20 cellular contexts compared by ENCODE assay signal in genomic region chr7:92368741-92369140, GRCh38.
"Had no signal": no experiment of that assay in that cellular context is flagged by ENCODE, and none has a peak within 500 bp of the region (broad histone marks: within the 10 kb centered on the region; RNA-seq: fewer than 3 reads in every experiment).

No MANE protein-coding gene starts in this region.

- H3K27ac ChIP-seq: brain microvascular endothelial cell, VCaP had no signal

- DNase-seq: activated CD4-positive, alpha-beta memory T cell treated with anti-CD3 and anti-CD28 coated beads, Interleukin-2, amount 10 ng/mL, durations not matched to agents 7 days and 5 days; activated CD4-positive, alpha-beta T cell treated with anti-CD3 and anti-CD28 coated beads for 36 hours; activated CD4-positive, alpha-beta T cell treated with anti-CD3 and anti-CD28 coated beads, Interleukin-2, amount 50 U/mL, for 1 hour; activated gamma-delta T cell; activated naive CD4-positive, alpha-beta T cell treated with anti-CD3 and anti-CD28 coated beads for 36 hours; activated T-cell treated with anti-CD3 and anti-CD28 coated beads for 4 hours; activated T-cell treated with anti-CD3 and anti-CD28 coated beads, Interleukin-2, amount 50 U/mL, for 48 hours; brain microvascular endothelial cell; KG1; NCI-H1048; NCI-H146; NCI-H187 treated with DMSO at 0.1 percent for 48 hours; NCI-H2171; NCI-H2227 treated with DMSO at 0.1 percent for 48 hours; NCI-H526 treated with DMSO at 0.1 percent for 48 hours; SIG-M5; SK-N-SH; T-helper 1 cell had no signal

- ATAC-seq: activated CD4-positive, alpha-beta T cell treated with anti-CD3 and anti-CD28 coated beads for 36 hours; activated T-helper 17 cell treated with anti-CD3 and anti-CD28 coated beads, Interleukin-2, amount 50 U/mL, for 72 hours had no signal
